8 cellular contexts compared by ENCODE assay signal in genomic region chr19:14669940-14670339, GRCh38. TPM values are rescaled to one million over a fixed set of nuclear protein-coding genes. Genes with fewer than 3 reads are reported as not detected.
"Had no signal": no experiment of that assay in that cellular context is flagged by ENCODE, and none has a peak within 500 bp of the region (broad histone marks: within the 10 kb centered on the region; RNA-seq: fewer than 3 reads in every experiment).

No MANE protein-coding gene starts in this region.

- DNase-seq: GDM1, GF-D8 had no signal

- ATAC-seq: GM12878 had no signal

- FAIRE-seq: G401.6, GM12878, GM12892, GM18507, GM19239 had no signal

- H3K4me3 ChIP-seq: GM12878 had no signal

RNA-seq across cellular contexts. Expression of gene ADGRE3, which starts 4.7 kb away (rescaled TPM):
- total RNA-seq: G401, GM12878 had no signal
